Comparison of ENCODE assay signal across 1 cellular context in the genomic region with DNA sequence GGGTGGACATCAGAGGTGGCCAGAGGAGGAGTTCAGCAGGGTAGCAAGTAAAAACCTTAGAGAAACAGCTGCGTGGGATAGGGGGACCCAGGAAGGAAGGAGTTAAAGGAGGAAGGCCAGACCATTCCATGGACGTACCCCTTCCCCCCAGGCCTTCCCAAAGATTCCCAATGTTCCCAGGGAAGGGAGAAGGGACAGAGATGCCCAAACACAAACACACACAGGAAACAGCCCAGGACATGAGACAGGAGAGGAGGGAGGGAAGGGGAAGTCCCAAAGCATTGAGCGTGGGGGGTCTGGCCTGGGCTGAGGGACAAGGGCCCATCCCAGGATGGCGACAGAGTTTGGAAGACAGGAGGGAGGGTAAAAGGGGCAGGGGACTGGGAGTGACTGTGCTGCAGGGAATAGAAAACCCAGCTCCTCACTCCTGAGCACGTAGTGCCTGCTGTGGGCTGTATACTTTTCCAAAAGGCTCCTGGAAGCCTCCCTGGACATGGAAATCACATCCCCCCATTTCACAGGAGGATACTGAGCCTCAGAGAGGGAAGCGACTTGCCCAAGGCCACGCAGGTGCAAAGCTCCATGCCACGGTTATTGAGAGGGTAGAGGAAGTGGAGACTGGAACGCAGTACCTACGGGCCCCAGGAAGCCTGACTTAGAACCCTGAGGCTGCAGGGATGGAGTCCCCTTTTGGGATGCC.
TF ChIP-seq lines count a peak whose summit lies in the region.

No MANE protein-coding gene starts in this region.

TF ChIP-seq in HCT116, 20 proteins besides CTCF, POLR2A, EP300 and RAD21:
- TF ChIP-seq, protein P1, sequence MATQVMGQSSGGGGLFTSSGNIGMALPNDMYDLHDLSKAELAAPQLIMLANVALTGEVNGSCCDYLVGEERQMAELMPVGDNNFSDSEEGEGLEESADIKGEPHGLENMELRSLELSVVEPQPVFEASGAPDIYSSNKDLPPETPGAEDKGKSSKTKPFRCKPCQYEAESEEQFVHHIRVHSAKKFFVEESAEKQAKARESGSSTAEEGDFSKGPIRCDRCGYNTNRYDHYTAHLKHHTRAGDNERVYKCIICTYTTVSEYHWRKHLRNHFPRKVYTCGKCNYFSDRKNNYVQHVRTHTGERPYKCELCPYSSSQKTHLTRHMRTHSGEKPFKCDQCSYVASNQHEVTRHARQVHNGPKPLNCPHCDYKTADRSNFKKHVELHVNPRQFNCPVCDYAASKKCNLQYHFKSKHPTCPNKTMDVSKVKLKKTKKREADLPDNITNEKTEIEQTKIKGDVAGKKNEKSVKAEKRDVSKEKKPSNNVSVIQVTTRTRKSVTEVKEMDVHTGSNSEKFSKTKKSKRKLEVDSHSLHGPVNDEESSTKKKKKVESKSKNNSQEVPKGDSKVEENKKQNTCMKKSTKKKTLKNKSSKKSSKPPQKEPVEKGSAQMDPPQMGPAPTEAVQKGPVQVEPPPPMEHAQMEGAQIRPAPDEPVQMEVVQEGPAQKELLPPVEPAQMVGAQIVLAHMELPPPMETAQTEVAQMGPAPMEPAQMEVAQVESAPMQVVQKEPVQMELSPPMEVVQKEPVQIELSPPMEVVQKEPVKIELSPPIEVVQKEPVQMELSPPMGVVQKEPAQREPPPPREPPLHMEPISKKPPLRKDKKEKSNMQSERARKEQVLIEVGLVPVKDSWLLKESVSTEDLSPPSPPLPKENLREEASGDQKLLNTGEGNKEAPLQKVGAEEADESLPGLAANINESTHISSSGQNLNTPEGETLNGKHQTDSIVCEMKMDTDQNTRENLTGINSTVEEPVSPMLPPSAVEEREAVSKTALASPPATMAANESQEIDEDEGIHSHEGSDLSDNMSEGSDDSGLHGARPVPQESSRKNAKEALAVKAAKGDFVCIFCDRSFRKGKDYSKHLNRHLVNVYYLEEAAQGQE (IDR thresholded peaks at IDR 0.05; ENCODE audit: low read depth): no peak
- TF ChIP-seq ELF1 (IDR thresholded peaks at IDR 0.05; ENCODE audit: borderline replicate concordance, low read depth) (no peak), EZH2 (IDR thresholded peaks at IDR 0.05) (no peak), SRF (IDR thresholded peaks at IDR 0.05; ENCODE audit: low read depth) (no peak), ZFX (IDR thresholded peaks at IDR 0.05) (no peak), FOSL1 (IDR thresholded peaks at IDR 0.05; ENCODE audit: low read depth) (no peak), YY1 (IDR thresholded peaks at IDR 0.05; ENCODE audit: extremely low read depth, insufficient replicate concordance, low read depth, low read length) (no peak), ZNF274 (IDR thresholded peaks at IDR 0.05; ENCODE audit: low read depth, low read length) (no peak), EZH2phosphoT487 (IDR thresholded peaks at IDR 0.05; ENCODE audit: borderline replicate concordance) (no peak), JUND (IDR thresholded peaks at IDR 0.05) (no peak)
- TF ChIP-seq, protein P2, sequence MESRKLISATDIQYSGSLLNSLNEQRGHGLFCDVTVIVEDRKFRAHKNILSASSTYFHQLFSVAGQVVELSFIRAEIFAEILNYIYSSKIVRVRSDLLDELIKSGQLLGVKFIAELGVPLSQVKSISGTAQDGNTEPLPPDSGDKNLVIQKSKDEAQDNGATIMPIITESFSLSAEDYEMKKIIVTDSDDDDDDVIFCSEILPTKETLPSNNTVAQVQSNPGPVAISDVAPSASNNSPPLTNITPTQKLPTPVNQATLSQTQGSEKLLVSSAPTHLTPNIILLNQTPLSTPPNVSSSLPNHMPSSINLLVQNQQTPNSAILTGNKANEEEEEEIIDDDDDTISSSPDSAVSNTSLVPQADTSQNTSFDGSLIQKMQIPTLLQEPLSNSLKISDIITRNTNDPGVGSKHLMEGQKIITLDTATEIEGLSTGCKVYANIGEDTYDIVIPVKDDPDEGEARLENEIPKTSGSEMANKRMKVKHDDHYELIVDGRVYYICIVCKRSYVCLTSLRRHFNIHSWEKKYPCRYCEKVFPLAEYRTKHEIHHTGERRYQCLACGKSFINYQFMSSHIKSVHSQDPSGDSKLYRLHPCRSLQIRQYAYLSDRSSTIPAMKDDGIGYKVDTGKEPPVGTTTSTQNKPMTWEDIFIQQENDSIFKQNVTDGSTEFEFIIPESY (IDR thresholded peaks at IDR 0.05; ENCODE audit: extremely low read depth, insufficient replicate concordance, low read length): no peak
